7 cellular contexts compared by ENCODE assay signal in genomic region chr19:2266183-2266993, GRCh38. TPM values are rescaled to one million over a fixed set of nuclear protein-coding genes. Genes with fewer than 3 reads are reported as not detected.
DNase-seq lines count a peak whose midpoint lies in the region; ATAC-seq and TF ChIP-seq lines count a peak whose summit lies in the region.
"Had no signal": no experiment of that assay in that cellular context is flagged by ENCODE, and none has a peak within 500 bp of the region (broad histone marks: within the 10 kb centered on the region; RNA-seq: fewer than 3 reads in every experiment).

No MANE protein-coding gene starts in this region.

- peak overlapping the region in 1 of 3 donors; percentile 16 for H3K9ac ChIP-seq in skeletal muscle tissue (ENCODE audit: low read depth in 1 of 3, low read length in 3 of 3)

- no peaks in the 10 kb centered on the region for H3K27me3 ChIP-seq in esophagus muscularis mucosa
- no peaks in the 10 kb centered on the region for H3K27me3 ChIP-seq in skeletal muscle tissue (ENCODE audit: control insufficient read depth in 3 of 3, insufficient read depth in 3 of 3, low read length in 3 of 3)

- no peak for TF ChIP-seq CTCF in GM10266 (IDR thresholded peaks at IDR 0.05; ENCODE audit: control insufficient read depth, insufficient read depth, low read depth, missing control alignments)
- TF ChIP-seq CTCF in esophagus muscularis mucosa (IDR thresholded peaks at IDR 0.05), result no peak

- H3K4me1 ChIP-seq in esophagus muscularis mucosa (peaks cover 11 to 30% (median 24%) of the 10 kb centered on the region in 4 donors), skeletal muscle tissue (ENCODE audit: control insufficient read depth in 3 of 3, insufficient read depth in 3 of 3, low read length in 3 of 3) (peaks cover 9 to 22% (median 11%) of the 10 kb centered on the region in 3 donors)

- H3K9me3 ChIP-seq in esophagus muscularis mucosa, result no peaks in the 10 kb centered on the region
- H3K9me3 ChIP-seq in skeletal muscle tissue (ENCODE audit: control insufficient read depth in 3 of 3, low read length in 3 of 3), result no peaks in the 10 kb centered on the region

- DNase-seq in GM10266 (ENCODE audit: extremely low spot score), result peak; percentile 80
- peak; percentile 83 for DNase-seq in NOMO-1 treated with DMSO at 0.1 percent for 48 hours (lab: John Stamatoyannopoulos, UW; ENCODE audit: unreplicated experiment)
- peak; percentile 94 for DNase-seq in esophagus muscularis mucosa (ENCODE audit: extremely low spot score)
- no peak for DNase-seq in NCI-H1694 (lab: John Stamatoyannopoulos, UW)

- no peak for ATAC-seq in HG02642 (IDR thresholded peaks at IDR 0.05; ENCODE audit: poor library complexity, unreplicated experiment)

- peaks cover 0 to 3% (median 2%) of the 10 kb centered on the region in 4 donors for H3K36me3 ChIP-seq in esophagus muscularis mucosa
- H3K36me3 ChIP-seq in skeletal muscle tissue (ENCODE audit: control insufficient read depth in 3 of 3, insufficient read depth in 3 of 3, low read length in 3 of 3), result peaks cover 0 to 3% (median 0%) of the 10 kb centered on the region in 3 donors

- no peak overlapping the region for H3K4me3 ChIP-seq in esophagus muscularis mucosa
- no peak overlapping the region for H3K4me3 ChIP-seq in skeletal muscle tissue (ENCODE audit: low read length in 3 of 3)

- H3K27ac ChIP-seq in esophagus muscularis mucosa (replicated peaks in 1 of 4) (peak overlapping the region; percentile 21 to 62 (median 42)), skeletal muscle tissue (ENCODE audit: low read depth, low read length) (peak overlapping the region; percentile 25)

- no peak for TF ChIP-seq EP300 in esophagus muscularis mucosa (IDR thresholded peaks at IDR 0.05)

- intact Hi-C loops in esophagus muscularis mucosa (cut with DNase I), result no loop called here

- WGBS in esophagus muscularis mucosa, result 54% methylated on average over 13 of the region's 18 CpGs

- no peak for TF ChIP-seq POLR2A in esophagus muscularis mucosa (IDR thresholded peaks at IDR 0.05; ENCODE audit: low read depth)

RNA-seq across cellular contexts. Expression of gene JSRP1, which starts 10.2 kb away (rescaled TPM):
- total RNA-seq in esophagus muscularis mucosa (not detected), skeletal muscle tissue (79.3 TPM)
- total RNA-seq: T-helper 1 cell treated with Interleukin-12 subunit alpha and Interleukin-12 subunit beta and Interleukin-4 antibody, amounts not matched to agents 30 ng/mL and 1 ng/mL, for 36 hours had no signal

RNA-seq across cellular contexts. Expression of gene PEAK3, which starts 15.6 kb away (rescaled TPM):
- 1 to 10 TPM in 3 of 4 donors, under 1 TPM in 1; 0.78 to 2.3 (median 1.3) TPM for total RNA-seq in esophagus muscularis mucosa
- total RNA-seq in skeletal muscle tissue, result not detected

RNA-seq across cellular contexts. Expression of gene AMH, which starts 17.3 kb away (rescaled TPM):
- total RNA-seq in esophagus muscularis mucosa (1 to 10 TPM in 3 of 4 donors, under 1 TPM in 1; 0.50 to 3.7 (median 1.3) TPM), skeletal muscle tissue (0.52 TPM)

RNA-seq across cellular contexts. Expression of gene SF3A2, which starts 29.8 kb away (rescaled TPM):
- 10 to 100 TPM; 29.5 to 56.9 (median 35.3) TPM for total RNA-seq in esophagus muscularis mucosa
- 37.6 TPM for total RNA-seq in skeletal muscle tissue

RNA-seq across cellular contexts. Expression of gene PLEKHJ1, which starts 30.3 kb away (rescaled TPM):
- 10 to 100 TPM; 41.9 to 69.8 (median 55.3) TPM for total RNA-seq in esophagus muscularis mucosa
- total RNA-seq in skeletal muscle tissue, result 63.2 TPM

Comparison
In these comparisons a context has a peak if more than half of its experiments do, and no peak if none do; other contexts are left out.
1. RNA of gene JSRP1, which starts 10.2 kb away (total RNA-seq): 79.3 TPM in skeletal muscle tissue (single experiment); not detected in esophagus muscularis mucosa; every median in the first group is over 10 times any median in the second.